1 cellular context compared by ENCODE assay signal in genomic region chr3:50230106-50230832, GRCh38.
TF ChIP-seq lines count a peak whose summit lies in the region.

No MANE protein-coding gene starts in this region.

TF ChIP-seq in IMR-90, 13 proteins besides CTCF, POLR2A, EP300 and RAD21:
- TF ChIP-seq RCOR1 (IDR thresholded peaks at IDR 0.05; ENCODE audit: insufficient replicate concordance, low read length), result no peak
- no peak for TF ChIP-seq CEBPB (IDR thresholded peaks at IDR 0.05; ENCODE audit: low read depth, low read length)
- TF ChIP-seq MXI1 (IDR thresholded peaks at IDR 0.05; ENCODE audit: borderline replicate concordance, low read depth, low read length), result no peak
- TF ChIP-seq RFX5 (IDR thresholded peaks at IDR 0.05; ENCODE audit: low read depth, low read length), result no peak
- TF ChIP-seq ELK1 (IDR thresholded peaks at IDR 0.05; ENCODE audit: borderline replicate concordance, low read depth, low read length), result no peak
- no peak for TF ChIP-seq MAFK (IDR thresholded peaks at IDR 0.05; ENCODE audit: low read depth, low read length)
- no peak for TF ChIP-seq SMC3 (IDR thresholded peaks at IDR 0.05; ENCODE audit: low read depth, low read length)
- TF ChIP-seq NFE2L2 (IDR thresholded peaks at IDR 0.05; ENCODE audit: low read depth, low read length), result no peak
- TF ChIP-seq MAZ (IDR thresholded peaks at IDR 0.05; ENCODE audit: borderline replicate concordance, low read depth, low read length), result no peak
- TF ChIP-seq BHLHE40 (IDR thresholded peaks at IDR 0.05; ENCODE audit: low read depth, low read length), result no peak
- no peak for TF ChIP-seq CHD1 (IDR thresholded peaks at IDR 0.05; ENCODE audit: low read depth, low read length)
- TF ChIP-seq FOS (IDR thresholded peaks at IDR 0.05; ENCODE audit: low read depth, low read length), result no peak
- TF ChIP-seq USF2 (IDR thresholded peaks at IDR 0.05; ENCODE audit: low read depth, low read length), result no peak
TF ChIP-seq in IMR-90: peak in this region for 0.
